ENCODE assay signal across 1 cellular context in genomic region chr22:48175721-48176120, GRCh38.
A peak's percentile ranks its signal among the peaks of the same experiment; 100 is the strongest.
TF ChIP-seq lines count a peak whose summit lies in the region.

No MANE protein-coding gene starts in this region.

TF ChIP-seq in K562, 482 proteins besides CTCF, POLR2A, EP300 and RAD21 (continued from another document):
- TF ChIP-seq TFE3 (CRISPR knock-in tag; IDR thresholded peaks at IDR 0.05) (peak; percentile 50), MYNN (IDR thresholded peaks at IDR 0.05) (no peak), MYNN (CRISPR knock-in tag; IDR thresholded peaks at IDR 0.05) (no peak), ZNF445 (CRISPR knock-in tag; IDR thresholded peaks at IDR 0.05; ENCODE audit: low read depth) (no peak), ZNF644 (tag; IDR thresholded peaks at IDR 0.05; ENCODE audit: low read depth) (no peak), PHB (CRISPR knock-in tag; IDR thresholded peaks at IDR 0.05) (no peak)
TF ChIP-seq in K562: peak in this region for 4.
